In the genomic region with DNA sequence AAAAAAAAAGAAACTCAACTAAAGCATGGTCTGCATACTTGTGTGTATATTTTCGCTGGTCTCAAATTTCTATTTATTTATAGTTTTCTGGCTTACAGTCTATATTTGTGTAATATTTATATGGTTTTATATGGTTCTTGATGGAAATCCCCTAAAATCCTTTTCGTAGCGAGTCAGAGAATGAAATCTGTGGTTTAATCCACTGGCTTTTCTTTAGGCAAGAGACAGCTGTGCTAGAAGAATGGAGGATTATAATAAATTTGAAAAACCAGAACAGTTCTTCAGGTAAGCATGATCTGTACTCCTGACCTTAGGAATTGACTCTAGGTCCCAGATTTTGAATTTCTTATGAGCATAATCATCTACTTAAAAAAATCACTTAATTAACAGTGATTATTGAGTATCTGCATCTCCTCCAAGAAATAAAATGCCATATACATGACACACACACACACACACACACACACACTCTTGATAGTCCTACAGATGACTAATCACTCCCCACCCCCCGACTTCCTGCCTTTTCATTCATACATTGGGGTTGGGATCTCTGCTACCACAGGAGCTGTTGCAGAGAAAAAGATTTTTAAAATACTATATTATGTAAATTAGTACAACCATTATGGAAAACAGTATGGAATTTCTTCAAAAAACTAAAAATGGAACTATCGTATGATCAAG, we compare ENCODE assay signal across 12 cellular contexts.
A peak's percentile ranks its signal among the peaks of the same experiment; 100 is the strongest.
DNase-seq lines count a peak whose midpoint lies in the region; ATAC-seq lines count a peak whose summit lies in the region.
"Had no signal": no experiment of that assay in that cellular context is flagged by ENCODE, and none has a peak within 500 bp of the region (broad histone marks: within the 10 kb centered on the region; RNA-seq: fewer than 3 reads in every experiment).

No MANE protein-coding gene starts in this region.

- H3K27me3 ChIP-seq in SJSA1 (replicated peaks), result no peaks in the 10 kb centered on the region

- H3K4me1 ChIP-seq in SJSA1 (replicated peaks), result peaks cover 37% of the 10 kb centered on the region

- no peak for ATAC-seq in stimulated activated effector memory CD8-positive, alpha-beta T cell treated with anti-CD3 and anti-CD28 coated beads, Interleukin-12 subunit alpha, Interleukin-12 subunit beta, amount 100 ng/mL, for 72 hours
- no peak for ATAC-seq in HG02610 (IDR thresholded peaks at IDR 0.05; ENCODE audit: unreplicated experiment)

- no peaks in the 10 kb centered on the region for H3K9me3 Mint-ChIP-seq in stimulated activated effector memory CD8-positive, alpha-beta T cell treated with anti-CD3 and anti-CD28 coated beads, Interleukin-12 subunit alpha, Interleukin-12 subunit beta, amount 100 ng/mL, for 72 hours

- H3K27ac ChIP-seq in SJSA1, result peak overlapping the region; percentile 67

- no peaks in the 10 kb centered on the region for H3K36me3 ChIP-seq in SJSA1

- H3K4me3 ChIP-seq in SJSA1, result no peak overlapping the region

- H3K4me3 Mint-ChIP-seq in stimulated activated effector memory CD8-positive, alpha-beta T cell treated with anti-CD3 and anti-CD28 coated beads, Interleukin-12 subunit alpha, Interleukin-12 subunit beta, amount 100 ng/mL, for 72 hours, result no peak overlapping the region
- H3K4me3 Mint-ChIP-seq: CD4-positive, CD25-positive, alpha-beta regulatory T cell had no signal

- H3K36me3 Mint-ChIP-seq in stimulated activated effector memory CD8-positive, alpha-beta T cell treated with anti-CD3 and anti-CD28 coated beads, Interleukin-12 subunit alpha, Interleukin-12 subunit beta, amount 100 ng/mL, for 72 hours, result no peaks in the 10 kb centered on the region

- no peaks in the 10 kb centered on the region for H3K9me3 ChIP-seq in SJSA1 (replicated peaks)

- H3K27ac Mint-ChIP-seq in stimulated activated effector memory CD8-positive, alpha-beta T cell treated with anti-CD3 and anti-CD28 coated beads, Interleukin-12 subunit alpha, Interleukin-12 subunit beta, amount 100 ng/mL, for 72 hours, result no peak overlapping the region

- H3K4me1 Mint-ChIP-seq in stimulated activated effector memory CD8-positive, alpha-beta T cell treated with anti-CD3 and anti-CD28 coated beads, Interleukin-12 subunit alpha, Interleukin-12 subunit beta, amount 100 ng/mL, for 72 hours, result peaks cover 25% of the 10 kb centered on the region

- peak; percentile 58 for DNase-seq in stimulated activated CD4-positive, alpha-beta T cell treated with anti-CD3 and anti-CD28 coated beads, Interleukin-15, amount 100 ng/mL, for 24 hours
- DNase-seq in stimulated activated CD4-positive, alpha-beta T cell treated with anti-CD3 and anti-CD28 coated beads, Interleukin-12 subunit alpha, Interleukin-12 subunit beta, amount 100 ng/mL, for 4 hours, result no peak
- peak; percentile 82 to 83 for DNase-seq in SJSA1 (ENCODE audit: low read depth in 1 of 2, low spot score in 2 of 2)
- DNase-seq in dermis microvascular lymphatic vessel endothelial cell (ENCODE audit: low read depth in 2 of 2), result peak; percentile 47 to 90
- DNase-seq in stimulated activated CD4-positive, alpha-beta T cell treated with anti-CD3 and anti-CD28 coated beads, Interleukin-4, amount 100 ng/mL, for 1 hour, result peak; percentile 18
- DNase-seq in stimulated activated effector memory CD8-positive, alpha-beta T cell treated with anti-CD3 and anti-CD28 coated beads, Interleukin-12 subunit alpha, Interleukin-12 subunit beta, amount 100 ng/mL, for 72 hours (ENCODE audit: low spot score in 2 of 2), result no peak
- DNase-seq in NCI-H1436 treated with DMSO at 0.1 percent for 48 hours (lab: John Stamatoyannopoulos, UW), result no peak
- DNase-seq: NCI-H1930, nucleus accumbens, RPMI8226 had no signal

Comparison
In these comparisons a context has a peak if more than half of its experiments do, and no peak if none do; other contexts are left out.
1. DNase-seq: peak in stimulated activated CD4-positive, alpha-beta T cell treated with anti-CD3 and anti-CD28 coated beads, Interleukin-15, amount 100 ng/mL, for 24 hours (single experiment), SJSA1 (2 of 2), dermis microvascular lymphatic vessel endothelial cell (2 of 2) and stimulated activated CD4-positive, alpha-beta T cell treated with anti-CD3 and anti-CD28 coated beads, Interleukin-4, amount 100 ng/mL, for 1 hour (single experiment); none in stimulated activated CD4-positive, alpha-beta T cell treated with anti-CD3 and anti-CD28 coated beads, Interleukin-12 subunit alpha, Interleukin-12 subunit beta, amount 100 ng/mL, for 4 hours (single experiment), stimulated activated effector memory CD8-positive, alpha-beta T cell treated with anti-CD3 and anti-CD28 coated beads, Interleukin-12 subunit alpha, Interleukin-12 subunit beta, amount 100 ng/mL, for 72 hours (0 of 2) and NCI-H1436 treated with DMSO at 0.1 percent for 48 hours (single experiment).